ENCODE assay signal across 8 cellular contexts in genomic region chr1:117366982-117367768, GRCh38. TPM values are rescaled to one million over a fixed set of nuclear protein-coding genes. Genes with fewer than 3 reads are reported as not detected.
A peak's percentile ranks its signal among the peaks of the same experiment; 100 is the strongest.
DNase-seq lines count a peak whose midpoint lies in the region; ATAC-seq and TF ChIP-seq lines count a peak whose summit lies in the region.

Gene MAN1A2 (plus strand): TSS chr1:117367449. CDS start chr1:117368184, 735 bp downstream.

- no peaks in the 10 kb centered on the region for H3K36me3 ChIP-seq in CD8-positive, alpha-beta T cell (ENCODE audit: insufficient read depth, low read length)
- no peaks in the 10 kb centered on the region for H3K36me3 ChIP-seq in esophagus (ENCODE audit: control insufficient read depth in 2 of 2, insufficient read depth in 2 of 2, low read length in 1 of 2)
- no peaks in the 10 kb centered on the region for H3K36me3 ChIP-seq in muscle layer of colon (ENCODE audit: insufficient read depth, low read length)

- 0 to 1% methylated on average over 48 to 92 of the region's 93 CpGs for WGBS in esophagus, 2 donors

- peaks cover 14% of the 10 kb centered on the region for H3K36me3 Mint-ChIP-seq in CD8-positive, alpha-beta T cell
- no peaks in the 10 kb centered on the region for H3K36me3 Mint-ChIP-seq in activated T-cell treated with anti-CD3 and anti-CD28 coated beads, Interleukin-2, amount 50 U/mL, for 4 hours (ENCODE audit: insufficient read depth)

- H3K27ac Mint-ChIP-seq in CD8-positive, alpha-beta T cell, result peak within 1 kb of the TSS; percentile 97

- CTCF ChIA-PET in CD8-positive, alpha-beta T cell (lab: Charles Lee), result no interaction called here

- H3K27me3 Mint-ChIP-seq in CD8-positive, alpha-beta T cell (ENCODE audit: low read depth), result no peaks in the 10 kb centered on the region
- no peaks in the 10 kb centered on the region for H3K27me3 Mint-ChIP-seq in activated T-cell treated with anti-CD3 and anti-CD28 coated beads, Interleukin-2, amount 50 U/mL, for 4 hours (ENCODE audit: low read depth)

- peak within 1 kb of the TSS; percentile 92 for H3K9ac ChIP-seq in muscle layer of colon (ENCODE audit: low read length)

- intact Hi-C loops in CD8-positive, alpha-beta T cell (cut with DNase I, micrococcal nuclease), result loop anchor here (1.0 to 10.0 kb wide), 13 partner anchors 8 to 952 kb away; partner anchors contain the start of genes GDAP2 (in 2 of the 2), TTF2 (in 2 of the 2), WDR3 (in 2 of the 2) and CD58 (in 1 of the 2)

- peak; percentile 61 for ATAC-seq in CD8-positive, alpha-beta T cell
- ATAC-seq in GM19395 (IDR thresholded peaks at IDR 0.05; ENCODE audit: unreplicated experiment), result peak; percentile 65
- peak; percentile 35 for ATAC-seq in HG03558 (IDR thresholded peaks at IDR 0.05; ENCODE audit: extremely low read depth, unreplicated experiment)
- peak; percentile 70 to 73 for ATAC-seq in activated T-cell treated with anti-CD3 and anti-CD28 coated beads, Interleukin-2, amount 50 U/mL, for 4 hours

- H3K9me3 Mint-ChIP-seq in CD8-positive, alpha-beta T cell, result no peaks in the 10 kb centered on the region
- H3K9me3 Mint-ChIP-seq in activated T-cell treated with anti-CD3 and anti-CD28 coated beads, Interleukin-2, amount 50 U/mL, for 4 hours, result no peaks in the 10 kb centered on the region

- peak within 1 kb of the TSS; percentile 95 for H3K4me3 Mint-ChIP-seq in CD8-positive, alpha-beta T cell
- peak within 1 kb of the TSS; percentile 95 for H3K4me3 Mint-ChIP-seq in activated T-cell treated with anti-CD3 and anti-CD28 coated beads, Interleukin-2, amount 50 U/mL, for 4 hours

- no peaks in the 10 kb centered on the region for H3K27me3 ChIP-seq in CD8-positive, alpha-beta T cell (ENCODE audit: insufficient read depth, low read length)
- H3K27me3 ChIP-seq in esophagus (ENCODE audit: control insufficient read depth in 1 of 2, insufficient read depth in 2 of 2, low read length in 2 of 2) (no peaks in the 10 kb centered on the region), muscle layer of colon (ENCODE audit: control insufficient read depth in 1 of 2, insufficient read depth in 2 of 2, low read length in 2 of 2) (no peaks in the 10 kb centered on the region)

- POLR2A ChIA-PET in CD8-positive, alpha-beta T cell (lab: Charles Lee), result interaction anchor here (0.7 to 2.9 kb wide), 13 partner anchors 9 to 613 kb away, joined by 3 to 15 read pairs (median 4); partner anchors contain the start of genes CD2, GDAP2, TTF2 and WDR3

- H3K4me3 ChIP-seq in CD8-positive, alpha-beta T cell (ENCODE audit: low read depth, low read length), result peak within 1 kb of the TSS; percentile 57
- peak within 1 kb of the TSS; percentile 87 to 92 for H3K4me3 ChIP-seq in esophagus (ENCODE audit: low read depth in 1 of 2, low read length in 2 of 2)
- peak within 1 kb of the TSS; percentile 76 to 95 for H3K4me3 ChIP-seq in muscle layer of colon (ENCODE audit: low read depth in 1 of 2, low read length in 2 of 2)

- peaks cover 76% of the 10 kb centered on the region for H3K4me1 Mint-ChIP-seq in CD8-positive, alpha-beta T cell (ENCODE audit: low read depth)
- H3K4me1 Mint-ChIP-seq in activated T-cell treated with anti-CD3 and anti-CD28 coated beads, Interleukin-2, amount 50 U/mL, for 4 hours (ENCODE audit: low read depth), result peaks cover 67% of the 10 kb centered on the region

- H3K9me3 ChIP-seq in CD8-positive, alpha-beta T cell (ENCODE audit: low read length), result no peaks in the 10 kb centered on the region
- H3K9me3 ChIP-seq in esophagus (ENCODE audit: control insufficient read depth in 2 of 2, insufficient read depth in 1 of 2, low read depth in 1 of 2, low read length in 1 of 2) (no peaks in the 10 kb centered on the region), muscle layer of colon (ENCODE audit: low read length) (no peaks in the 10 kb centered on the region)

- peak within 1 kb of the TSS; percentile 63 for H3K27ac ChIP-seq in CD8-positive, alpha-beta T cell (ENCODE audit: low read depth, low read length)
- H3K27ac ChIP-seq in esophagus (ENCODE audit: low read depth in 2 of 2, low read length in 1 of 2) (peak within 1 kb of the TSS; percentile 95 to 99), muscle layer of colon (ENCODE audit: low read depth, low read length) (peak within 1 kb of the TSS; percentile 97)

- TF ChIP-seq CTCF in CD8-positive, alpha-beta T cell (IDR thresholded peaks at IDR 0.05), result no peak

- H3K4me1 ChIP-seq in CD8-positive, alpha-beta T cell (ENCODE audit: insufficient read depth, low read length), result peaks cover 52% of the 10 kb centered on the region
- peaks cover 3 to 6% of the 10 kb centered on the region in 2 donors for H3K4me1 ChIP-seq in esophagus (ENCODE audit: control insufficient read depth in 2 of 2, insufficient read depth in 2 of 2, low read length in 1 of 2)
- peaks cover 32% of the 10 kb centered on the region for H3K4me1 ChIP-seq in muscle layer of colon (ENCODE audit: insufficient read depth, low read length)

- DNase-seq in CD8-positive, alpha-beta T cell, result peak; percentile 31 to 86 (median 69)
- peak; percentile 89 for DNase-seq in OCI-M1 (lab: John Stamatoyannopoulos, UW)
- peak; percentile 69 for DNase-seq in activated T-cell treated with anti-CD3 and anti-CD28 coated beads, Interleukin-2, amount 50 U/mL, for 4 hours
- peak; percentile 51 to 76 for DNase-seq in stimulated activated CD8-positive, alpha-beta memory T cell treated with anti-CD3 and anti-CD28 coated beads, Interleukin-7, amount 100 ng/mL, for 4 hours (ENCODE audit: low read depth in 2 of 2)

RNA-seq across cellular contexts. Expression of gene MAN1A2, which starts in this region (rescaled TPM):
- total RNA-seq in CD8-positive, alpha-beta T cell, result 10 to 100 TPM; 46.5 to 49.3 TPM
- total RNA-seq in activated T-cell treated with anti-CD3 and anti-CD28 coated beads, Interleukin-2, amount 50 U/mL, for 4 hours, result 10 to 100 TPM; 18.0 to 20.2 (median 18.1) TPM
- 1 to 10 TPM; 4.7 to 6.2 TPM for polyA plus RNA-seq in esophagus

Comparison
In these comparisons a context has a peak if more than half of its experiments do, and no peak if none do; other contexts are left out.
1. Peak in every context shown above with its lines: DNase-seq, ATAC-seq, H3K4me3 ChIP-seq and H3K27ac ChIP-seq.